In genomic region chr1:67700692-67701410, GRCh38 we compare ENCODE assay signal across 8 cellular contexts. TPM values are rescaled to one million over a fixed set of nuclear protein-coding genes. Genes with fewer than 3 reads are reported as not detected.
DNase-seq lines count a peak whose midpoint lies in the region; ATAC-seq lines count a peak whose summit lies in the region.

No MANE protein-coding gene starts in this region.

- intact Hi-C loops in left ventricle myocardium superior (cut with micrococcal nuclease) = no loop called here

- DNase-seq in DMS53 treated with DMSO at 0.1 percent for 48 hours (lab: John Stamatoyannopoulos, UW; ENCODE audit: unreplicated experiment) = peak; percentile 89
- DNase-seq in H4 (ENCODE audit: low spot score) = peak; percentile 73
- DNase-seq in UCSD-AML1 (lab: John Stamatoyannopoulos, UW; ENCODE audit: unreplicated experiment) = peak; percentile 16
- peak; percentile 22 for DNase-seq in left ventricle myocardium superior
- DNase-seq in D341Med (ENCODE audit: low spot score) = no peak
- DNase-seq in NCI-H1694 treated with DMSO at 0.1 percent for 48 hours (lab: John Stamatoyannopoulos, UW) = no peak

- ATAC-seq in left ventricle myocardium superior = peak; percentile 88
- ATAC-seq in GM18498 (IDR thresholded peaks at IDR 0.05; ENCODE audit: unreplicated experiment) = no peak
- ATAC-seq in HG03196 (IDR thresholded peaks at IDR 0.05; ENCODE audit: unreplicated experiment) = no peak

RNA-seq across cellular contexts. Expression of gene GADD45A, which starts 15.8 kb away (rescaled TPM):
- total RNA-seq in H4 (2014; rRNA removed; shearing (Covaris generic)) = 31.6 and 44.6 TPM in 2 replicates
- total RNA-seq in left ventricle myocardium superior = 46.6 TPM

Comparison
In these comparisons a context has a peak if more than half of its experiments do, and no peak if none do; other contexts are left out.
1. DNase-seq: peak in DMS53 treated with DMSO at 0.1 percent for 48 hours (single experiment), H4 (single experiment), UCSD-AML1 (single experiment) and left ventricle myocardium superior (single experiment); none in D341Med (single experiment) and NCI-H1694 treated with DMSO at 0.1 percent for 48 hours (single experiment).